26 cellular contexts compared by ENCODE assay signal in genomic region chr3:151428386-151428785, GRCh38. TPM values are rescaled to one million over a fixed set of nuclear protein-coding genes. Genes with fewer than 3 reads are reported as not detected.
"Had no signal": no experiment of that assay in that cellular context is flagged by ENCODE, and none has a peak within 500 bp of the region (broad histone marks: within the 10 kb centered on the region; RNA-seq: fewer than 3 reads in every experiment).

No MANE protein-coding gene starts in this region.

- DNase-seq: hypothalamus; immature natural killer cell; kidney; left colon; left lung; lower lobe of right lung; mammary epithelial cell; mesenchymal stem cell; naive thymus-derived CD4-positive, alpha-beta T cell; ovary; small intestine; stimulated activated CD4-positive, alpha-beta T cell treated with anti-CD3 and anti-CD28 coated beads, Interleukin-1b, Interleukin-23, amount 100 ng/mL, for 48 hours; stimulated activated CD4-positive, alpha-beta T cell treated with anti-CD3 and anti-CD28 coated beads, Interleukin-2, amount 100 ng/mL, for 48 hours; stimulated activated CD4-positive, alpha-beta T cell treated with anti-CD3 and anti-CD28 coated beads, Interleukin-4, amount 100 ng/mL, for 4 hours; stimulated activated CD8-positive, alpha-beta memory T cell treated with anti-CD3 and anti-CD28 coated beads, Interleukin-4, amount 100 ng/mL, for 48 hours; stimulated activated naive CD4-positive, alpha-beta T cell treated with Interleukin-2 at 50 U/mL for 16 hours; stimulated activated naive CD8-positive, alpha-beta T cell treated with anti-CD3 and anti-CD28 coated beads, Interleukin-15, amount 100 ng/mL, for 72 hours; substantia nigra; uterus had no signal

- ATAC-seq: left colon; left lung; lower lobe of right lung; naive thymus-derived CD4-positive, alpha-beta T cell; sciatic nerve; stimulated activated memory B cell treated with anti-CD40 and anti-IgM and Interleukin-4, amounts not matched to agents 10 μg/mL and 1 μg/mL and 100 μg/mL, for 72 hours; stimulated activated naive CD8-positive, alpha-beta T cell treated with anti-CD3 and anti-CD28 coated beads, Interleukin-15, amount 100 ng/mL, for 72 hours had no signal

RNA-seq across cellular contexts. Expression of gene IGSF10, which starts 32.5 kb away (rescaled TPM):
- total RNA-seq: natural killer cell treated with Interleukin-12 subunit alpha and Interleukin-12 subunit beta and Interleukin-15 and Interleukin-18, amount 100 ng/mL, for 72 hours; pulmonary artery endothelial cell had no signal
- polyA plus RNA-seq: immature natural killer cell; mammary epithelial cell; naive thymus-derived CD4-positive, alpha-beta T cell; neural cell had no signal

RNA-seq across cellular contexts. Expression of gene P2RY12, which starts 43.8 kb away (rescaled TPM):
- total RNA-seq: mammary epithelial cell; natural killer cell treated with Interleukin-12 subunit alpha and Interleukin-12 subunit beta and Interleukin-15 and Interleukin-18, amount 100 ng/mL, for 72 hours; progenitor cell of endocrine pancreas; pulmonary artery endothelial cell; renal cortical epithelial cell had no signal
- polyA plus RNA-seq: mammary epithelial cell; naive thymus-derived CD4-positive, alpha-beta T cell; neural cell had no signal
